12 cellular contexts compared by ENCODE assay signal in genomic region chr16:66619534-66620418, GRCh38. TPM values are rescaled to one million over a fixed set of nuclear protein-coding genes. Genes with fewer than 3 reads are reported as not detected.
DNase-seq lines count a peak whose midpoint lies in the region; ATAC-seq and TF ChIP-seq lines count a peak whose summit lies in the region.
"Had no signal": no experiment of that assay in that cellular context is flagged by ENCODE, and none has a peak within 500 bp of the region (broad histone marks: within the 10 kb centered on the region; RNA-seq: fewer than 3 reads in every experiment).

No MANE protein-coding gene starts in this region.

- intact Hi-C loops in CD8-positive, alpha-beta T cell (cut with DNase I, micrococcal nuclease) = no loop called here

- H3F3A ChIP-seq in smooth muscle cell (ENCODE audit: low read depth) = no peaks in the 10 kb centered on the region

- H3K27ac ChIP-seq in OCI-LY3 (ENCODE audit: low read length) = no peak overlapping the region
- peak overlapping the region; percentile 84 for H3K27ac ChIP-seq in smooth muscle cell (ENCODE audit: low read depth)
- no peak overlapping the region for H3K27ac ChIP-seq in CD8-positive, alpha-beta T cell (ENCODE audit: low read depth, low read length)

- H3K4me1 Mint-ChIP-seq in CD8-positive, alpha-beta T cell (ENCODE audit: low read depth) = peaks cover 2% of the 10 kb centered on the region

- H3K9ac ChIP-seq in OCI-LY3 (ENCODE audit: low read length) (no peak overlapping the region), smooth muscle cell (ENCODE audit: low read depth) (peak overlapping the region; percentile 22)

- H3K36me3 ChIP-seq in OCI-LY3 (replicated peaks; ENCODE audit: low read depth, low read length) (no peaks in the 10 kb centered on the region), smooth muscle cell (ENCODE audit: low read depth) (no peaks in the 10 kb centered on the region)
- no peaks in the 10 kb centered on the region for H3K36me3 ChIP-seq in CD8-positive, alpha-beta T cell (ENCODE audit: insufficient read depth, low read length)

- CTCF ChIA-PET in CD8-positive, alpha-beta T cell (lab: Charles Lee) = interaction anchor here (0.7 to 1.5 kb wide), 4 partner anchors 11 to 214 kb away, joined by 3 to 7 read pairs (median 4); no protein-coding TSS in a partner anchor

- H3K27me3 ChIP-seq in OCI-LY3 (ENCODE audit: low read depth, low read length) (no peaks in the 10 kb centered on the region), smooth muscle cell (ENCODE audit: low read depth) (no peaks in the 10 kb centered on the region)
- H3K27me3 ChIP-seq in CD8-positive, alpha-beta T cell (ENCODE audit: insufficient read depth, low read length) = no peaks in the 10 kb centered on the region
- H3K27me3 ChIP-seq: esophagus muscularis mucosa had no signal

- H3K27me3 Mint-ChIP-seq in CD8-positive, alpha-beta T cell (ENCODE audit: low read depth) = no peaks in the 10 kb centered on the region

- no peak overlapping the region for H3K4me3 Mint-ChIP-seq in CD8-positive, alpha-beta T cell

- no peaks in the 10 kb centered on the region for H3K9me3 Mint-ChIP-seq in CD8-positive, alpha-beta T cell
- no peaks in the 10 kb centered on the region for H3K9me3 Mint-ChIP-seq in activated naive CD4-positive, alpha-beta T cell treated with anti-CD3 and anti-CD28 coated beads, Interleukin-2, amount 50 U/mL, for 72 hours

- H2AFZ ChIP-seq in OCI-LY3 (ENCODE audit: low read depth, low read length) (peak overlapping the region; percentile 71; the same call in 1 of the 2 replicates), smooth muscle cell (ENCODE audit: low read depth) (no peak overlapping the region)

- TF ChIP-seq CTCF in OCI-LY3 (IDR thresholded peaks at IDR 0.05; ENCODE audit: low read depth, low read length) (no peak), smooth muscle cell (IDR thresholded peaks at IDR 0.05; ENCODE audit: borderline replicate concordance, insufficient read depth, poor library complexity, severe bottlenecking) (no peak)
- no peak for TF ChIP-seq CTCF in CD8-positive, alpha-beta T cell (IDR thresholded peaks at IDR 0.05)

- H3K9me3 ChIP-seq in OCI-LY3 (ENCODE audit: insufficient read depth, low read length) (no peaks in the 10 kb centered on the region), smooth muscle cell (replicated peaks; ENCODE audit: low read depth) (no peaks in the 10 kb centered on the region)
- H3K9me3 ChIP-seq in CD8-positive, alpha-beta T cell (ENCODE audit: low read length) = no peaks in the 10 kb centered on the region
- H3K9me3 ChIP-seq: esophagus muscularis mucosa had no signal

- no peak overlapping the region for H3K27ac Mint-ChIP-seq in CD8-positive, alpha-beta T cell
- no peak overlapping the region for H3K27ac Mint-ChIP-seq in activated naive CD4-positive, alpha-beta T cell treated with anti-CD3 and anti-CD28 coated beads, Interleukin-2, amount 50 U/mL, for 72 hours

- H3K4me3 ChIP-seq in OCI-LY3 (ENCODE audit: low read length) (no peak overlapping the region), smooth muscle cell (no peak overlapping the region)
- no peak overlapping the region for H3K4me3 ChIP-seq in CD8-positive, alpha-beta T cell (ENCODE audit: low read depth, low read length)
- H3K4me3 ChIP-seq: esophagus muscularis mucosa had no signal

- H4K20me1 ChIP-seq in OCI-LY3 (ENCODE audit: insufficient read depth, low read length) (no peaks in the 10 kb centered on the region), smooth muscle cell (ENCODE audit: low read depth) (peaks cover 5% of the 10 kb centered on the region)

- no peaks in the 10 kb centered on the region for H3K36me3 Mint-ChIP-seq in CD8-positive, alpha-beta T cell
- H3K36me3 Mint-ChIP-seq in activated naive CD4-positive, alpha-beta T cell treated with anti-CD3 and anti-CD28 coated beads, Interleukin-2, amount 50 U/mL, for 72 hours = no peaks in the 10 kb centered on the region

- ATAC-seq in CD8-positive, alpha-beta T cell = no peak
- ATAC-seq in activated naive CD4-positive, alpha-beta T cell treated with anti-CD3 and anti-CD28 coated beads, Interleukin-2, amount 50 U/mL, for 72 hours = no peak

- H3K4me2 ChIP-seq in OCI-LY3 (ENCODE audit: low read length) = peak overlapping the region; percentile 32
- H3K4me2 ChIP-seq in smooth muscle cell = peak overlapping the region; percentile 71

- H3K4me1 ChIP-seq in OCI-LY3 (ENCODE audit: low read length) (peaks cover 11% of the 10 kb centered on the region), smooth muscle cell (ENCODE audit: low read depth) (peaks cover 25% of the 10 kb centered on the region)
- no peaks in the 10 kb centered on the region for H3K4me1 ChIP-seq in CD8-positive, alpha-beta T cell (ENCODE audit: insufficient read depth, low read length)

- DNase-seq in SIG-M5 treated with dmso at 0.1 percent for 504 hours (lab: John Stamatoyannopoulos, UW; ENCODE audit: unreplicated experiment) (peak; percentile 48), SIG-M5 (lab: John Stamatoyannopoulos, UW) (no peak), fibroblast of gingiva (ENCODE audit: low read depth) (peak; percentile 64), smooth muscle cell (lab: John Stamatoyannopoulos, UW; ENCODE audit: unreplicated experiment) (no peak)
- no peak for DNase-seq in activated CD4-positive, alpha-beta T cell treated with anti-CD3 and anti-CD28 coated beads, Interleukin-2, amount 50 U/mL, for 1 hour
- DNase-seq in CD8-positive, alpha-beta T cell = no peak
- no peak for DNase-seq in activated naive CD4-positive, alpha-beta T cell treated with anti-CD3 and anti-CD28 coated beads, Interleukin-2, amount 50 U/mL, for 72 hours (ENCODE audit: low spot score in 2 of 2)
- DNase-seq: ACHN, activated gamma-delta T cell treated with Interleukin-2 at 50 U/mL for 16 hours, NCI-H1105 had no signal

- POLR2A ChIA-PET in CD8-positive, alpha-beta T cell (lab: Charles Lee) = no interaction called here

- 68% methylated on average over 12 of the region's 12 CpGs for WGBS in smooth muscle cell (ENCODE audit: low lambda C conversion rate)

- H3K79me2 ChIP-seq in OCI-LY3 (ENCODE audit: low read length) = no peaks in the 10 kb centered on the region
- H3K79me2 ChIP-seq in smooth muscle cell (ENCODE audit: low read depth) = no peaks in the 10 kb centered on the region

RNA-seq across cellular contexts. Expression of gene CMTM3, which starts 15.3 kb away (rescaled TPM):
- total RNA-seq in smooth muscle cell = 21.8 and 36.6 TPM in 2 replicates
- polyA plus RNA-seq in smooth muscle cell = 57.3 and 57.8 TPM in 2 replicates
- 10 to 100 TPM; 40.0 to 40.6 TPM for total RNA-seq in CD8-positive, alpha-beta T cell
- total RNA-seq in activated naive CD4-positive, alpha-beta T cell treated with anti-CD3 and anti-CD28 coated beads, Interleukin-2, amount 50 U/mL, for 72 hours = 10 to 100 TPM; 40.0 to 74.0 TPM

RNA-seq across cellular contexts. Expression of gene CMTM2, which starts 40.5 kb away (rescaled TPM):
- not detected in 2 replicates for total RNA-seq in smooth muscle cell
- polyA plus RNA-seq in smooth muscle cell = 0.60 TPM in 1 of 2 replicates, not detected in the other
- not detected for total RNA-seq in CD8-positive, alpha-beta T cell
- total RNA-seq in activated naive CD4-positive, alpha-beta T cell treated with anti-CD3 and anti-CD28 coated beads, Interleukin-2, amount 50 U/mL, for 72 hours = 1 to 10 TPM in 1 of 2 donors, under 1 TPM in 1; 0.87 to 1.1 TPM

RNA-seq across cellular contexts. Expression of gene CMTM1, which starts 53.5 kb away (rescaled TPM):
- 0.27 and 2.6 TPM in 2 replicates for total RNA-seq in smooth muscle cell
- polyA plus RNA-seq in smooth muscle cell = 2.5 and 2.6 TPM in 2 replicates
- under 1 TPM in 1 of 2 experiments, not detected in 1; 0.61 TPM for total RNA-seq in CD8-positive, alpha-beta T cell
- 10 to 100 TPM; 13.0 to 13.1 TPM for total RNA-seq in activated naive CD4-positive, alpha-beta T cell treated with anti-CD3 and anti-CD28 coated beads, Interleukin-2, amount 50 U/mL, for 72 hours

Comparison
In these comparisons a context has a peak if more than half of its experiments do, and no peak if none do; other contexts are left out.
1. DNase-seq: peak in SIG-M5 treated with dmso at 0.1 percent for 504 hours (single experiment) and fibroblast of gingiva (single experiment); none in SIG-M5 (single experiment), smooth muscle cell (single experiment), activated CD4-positive, alpha-beta T cell treated with anti-CD3 and anti-CD28 coated beads, Interleukin-2, amount 50 U/mL, for 1 hour (single experiment), CD8-positive, alpha-beta T cell (0 of 7) and activated naive CD4-positive, alpha-beta T cell treated with anti-CD3 and anti-CD28 coated beads, Interleukin-2, amount 50 U/mL, for 72 hours (0 of 2).